ENCODE assay signal across 8 cellular contexts in the genomic region with DNA sequence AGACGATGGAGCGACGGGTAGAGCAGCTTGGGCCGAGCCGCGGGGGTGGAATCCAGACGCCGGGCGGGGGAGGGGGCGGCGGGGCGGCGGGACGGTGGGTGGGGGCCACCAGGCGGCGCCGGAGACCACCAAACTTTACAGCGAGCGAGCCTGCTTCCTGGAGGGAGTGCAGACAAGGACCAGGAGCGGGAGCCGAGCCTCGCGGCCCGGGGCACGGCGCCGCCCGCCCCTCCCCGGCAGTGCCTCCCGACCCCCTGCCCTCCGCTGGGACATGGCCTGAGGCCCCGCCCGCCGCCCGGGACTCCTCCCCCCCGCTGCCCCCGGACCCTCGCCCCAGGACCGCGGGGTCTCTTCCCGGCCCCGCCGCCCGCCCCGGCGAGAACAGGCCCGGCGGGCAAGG. TPM values are rescaled to one million over a fixed set of nuclear protein-coding genes. Genes with fewer than 3 reads are reported as not detected.
DNase-seq lines count a peak whose midpoint lies in the region; ATAC-seq, FAIRE-seq and TF ChIP-seq lines count a peak whose summit lies in the region.
"Not testable (repeated sequence)": the region's sequence is repeated elsewhere in the genome, so short reads cannot be mapped to it uniquely, and the experiment has no call there.

No MANE protein-coding gene starts in this region.

- H3K4me3 Mint-ChIP-seq in astrocyte (ENCODE audit: unreplicated experiment): peak overlapping the region; percentile 96

- TF ChIP-seq POLR2A in GM18505 (IDR thresholded peaks at IDR 0.05; ENCODE audit: borderline replicate concordance, extremely low read depth, insufficient read depth, insufficient read length); testis (IDR thresholded peaks at IDR 0.05): not testable (repeated sequence)

- ATAC-seq in GM18505 (IDR thresholded peaks at IDR 0.05; ENCODE audit: unreplicated experiment): peak; percentile 15
- peak; percentile 17 for ATAC-seq in HG02642 (IDR thresholded peaks at IDR 0.05; ENCODE audit: poor library complexity, unreplicated experiment)
- peak; percentile 23 to 54 (median 38) for ATAC-seq in heart right ventricle

- H3K9me2 ChIP-seq in MM.1S (replicated peaks; ENCODE audit: insufficient read depth, low read length): not testable (repeated sequence)

- not testable (repeated sequence) for H3K9me3 Mint-ChIP-seq in astrocyte (ENCODE audit: unreplicated experiment)

- H3K4me3 ChIP-seq in MM.1S (ENCODE audit: low read length) (peak overlapping the region; percentile 66), WERI-Rb-1 (ENCODE audit: low read depth, low read length) (peak overlapping the region; percentile 45), astrocyte (ENCODE audit: insufficient read depth, low read depth, low read length) (peak overlapping the region; percentile 62), heart right ventricle (peak overlapping the region; percentile 29 to 87 (median 74)), osteoblast (ENCODE audit: insufficient read depth, low read length) (peak overlapping the region; percentile 76), testis (peak overlapping the region; percentile 74 to 75)

- H3K9me3 ChIP-seq in MM.1S (replicated peaks; ENCODE audit: insufficient read depth, low read length); WERI-Rb-1 (ENCODE audit: severe bottlenecking); astrocyte (ENCODE audit: insufficient read depth, low read depth, low read length); heart right ventricle; osteoblast (ENCODE audit: low read depth, low read length); testis: not testable (repeated sequence)

- WGBS in heart right ventricle, 2 donors: 0 to 1% methylated on average over 7 to 26 of the region's 48 CpGs
- 0 to 3% methylated on average over 2 to 13 of the region's 48 CpGs for WGBS in testis, 2 donors

- not testable (repeated sequence) for H2AFZ ChIP-seq in MM.1S (ENCODE audit: low read length); astrocyte (ENCODE audit: low read depth, low read length)
- peak overlapping the region; percentile 67 for H2AFZ ChIP-seq in osteoblast (ENCODE audit: low read length)

- H3K9ac ChIP-seq in MM.1S (ENCODE audit: low read length): peak overlapping the region; percentile 45; the same call in 1 of the 2 replicates
- H3K9ac ChIP-seq in astrocyte (ENCODE audit: low read length): peak overlapping the region; percentile 93

- not testable (repeated sequence) for H3K36me3 ChIP-seq in MM.1S (replicated peaks; ENCODE audit: insufficient read depth, low read length); astrocyte (ENCODE audit: insufficient read depth, low read length); testis (ENCODE audit: low read depth, missing control alignments)
- H3K36me3 ChIP-seq in WERI-Rb-1 (peaks cover 33% of the 10 kb centered on the region), heart right ventricle (peaks cover 0 to 37% (median 0%) of the 10 kb centered on the region in 9 donors), osteoblast (ENCODE audit: insufficient read depth, low read length) (peaks cover 27% of the 10 kb centered on the region)

- H3F3A ChIP-seq in MM.1S (ENCODE audit: insufficient read depth, low read length): not testable (repeated sequence)

- H3K27me3 ChIP-seq in MM.1S (replicated peaks; ENCODE audit: insufficient read depth, low read length); WERI-Rb-1 (ENCODE audit: insufficient read depth, low read depth, severe bottlenecking); astrocyte (ENCODE audit: insufficient read depth, low read length); heart right ventricle; osteoblast (ENCODE audit: insufficient read depth, low read length); testis: not testable (repeated sequence)

- not testable (repeated sequence) for TF ChIP-seq CTCF in MM.1S (IDR thresholded peaks at IDR 0.05; ENCODE audit: low read length); WERI-Rb-1 (IDR thresholded peaks at IDR 0.05; ENCODE audit: low read depth, low read length); astrocyte (IDR thresholded peaks at IDR 0.05; ENCODE audit: insufficient read depth, low read depth, low read length); osteoblast (IDR thresholded peaks at IDR 0.05; ENCODE audit: extremely low read depth, low read depth, low read length)
- TF ChIP-seq CTCF in heart right ventricle (IDR thresholded peaks at IDR 0.05): peak in 8 of 9 donors; percentile 12 to 56 (median 42)
- TF ChIP-seq CTCF in testis (IDR thresholded peaks at IDR 0.05): peak in 1 of 3 experiments; percentile 34

- not testable (repeated sequence) for H3K36me3 Mint-ChIP-seq in astrocyte (ENCODE audit: low read depth, unreplicated experiment)

- DNase-seq in MM.1S; astrocyte (ENCODE audit: low read depth); osteoblast (ENCODE audit: insufficient read length, low spot score, missing footprints): not testable (repeated sequence)
- DNase-seq in WERI-Rb-1 (peak; percentile 57), heart right ventricle (peak; percentile 64), testis (peak; percentile 65)

- H3K79me2 ChIP-seq in MM.1S (ENCODE audit: low read length) (peaks cover 48% of the 10 kb centered on the region), astrocyte (ENCODE audit: insufficient read depth, low read length) (peaks cover 65% of the 10 kb centered on the region), osteoblast (ENCODE audit: insufficient read depth, low read length) (peaks cover 58% of the 10 kb centered on the region)

- H3K4me1 ChIP-seq in MM.1S (ENCODE audit: low read length) (peaks cover 15% of the 10 kb centered on the region), astrocyte (ENCODE audit: insufficient read depth, low read length) (peaks cover 21% of the 10 kb centered on the region), heart right ventricle (peaks cover 5 to 58% (median 45%) of the 10 kb centered on the region in 9 donors), osteoblast (ENCODE audit: insufficient read depth, low read length) (peaks cover 21% of the 10 kb centered on the region), testis (peaks cover 45% of the 10 kb centered on the region)

- intact Hi-C loops in heart right ventricle (cut with DNase I): loop anchor here in 5 of 10 donors (10.0 kb wide), 3 partner anchors 139 to 259 kb away; a partner anchor contains a TSS
- intact Hi-C loops in testis (cut with DNase I; ENCODE audit: low total_unique reads): not testable (repeated sequence)

- FAIRE-seq in astrocyte (lab: Jason Lieb, UNC): not testable (repeated sequence)

- H3K27ac Mint-ChIP-seq in astrocyte (ENCODE audit: unreplicated experiment): peak overlapping the region; percentile 79

- H3K4me2 ChIP-seq in MM.1S (ENCODE audit: low read depth, low read length) (peak overlapping the region; percentile 80; the same call in 1 of the 2 replicates), astrocyte (ENCODE audit: low read length) (peak overlapping the region; percentile 93), osteoblast (ENCODE audit: insufficient read depth, low read length) (peak overlapping the region; percentile 92)

- H4K20me1 ChIP-seq in MM.1S (ENCODE audit: insufficient read depth, low read length): not testable (repeated sequence)
- H4K20me1 ChIP-seq in astrocyte (ENCODE audit: insufficient read depth, low read length) (peaks cover 44% of the 10 kb centered on the region), osteoblast (ENCODE audit: insufficient read depth, low read length) (peaks cover 25% of the 10 kb centered on the region)

- H3K4me1 Mint-ChIP-seq in astrocyte (ENCODE audit: low read depth, unreplicated experiment): peaks cover 11% of the 10 kb centered on the region

- H3K27ac ChIP-seq in MM.1S (ENCODE audit: low read length); WERI-Rb-1: not testable (repeated sequence)
- H3K27ac ChIP-seq in astrocyte (ENCODE audit: low read depth, low read length) (peak overlapping the region; percentile 78), heart right ventricle (peak overlapping the region; percentile 43 to 94 (median 92)), osteoblast (ENCODE audit: low read depth, low read length) (peak overlapping the region; percentile 96), testis (peak overlapping the region; percentile 65 to 93)

- H3K27me3 Mint-ChIP-seq in astrocyte (ENCODE audit: low read depth, unreplicated experiment): not testable (repeated sequence)

RNA-seq across cellular contexts. Expression of a gene that starts 0.4 kb away (rescaled TPM):
- total RNA-seq in astrocyte (30.5 and 32.2 TPM in 2 replicates), heart right ventricle (10 to 100 TPM in 8 of 10 donors, 1 to 10 TPM in 2; 8.2 to 13.2 (median 10.4) TPM), osteoblast (15.0 and 15.6 TPM in 2 replicates), testis (10 to 100 TPM; 34.1 to 35.8 TPM)
- polyA plus RNA-seq in heart right ventricle (1 to 10 TPM; 6.6 to 7.1 TPM), testis (ENCODE audit: insufficient read depth, low read depth, low replicate concordance) (31.5 TPM)

RNA-seq across cellular contexts. Expression of a gene that starts 27.4 kb away (rescaled TPM):
- total RNA-seq in astrocyte (35.8 and 37.7 TPM in 2 replicates), heart right ventricle (10 to 100 TPM; 19.0 to 26.4 (median 20.7) TPM), osteoblast (13.0 and 15.9 TPM in 2 replicates), testis (10 to 100 TPM; 49.1 to 75.4 TPM)
- polyA plus RNA-seq in heart right ventricle (10 to 100 TPM in 1 of 2 donors, 1 to 10 TPM in 1; 7.5 to 13.3 TPM), testis (ENCODE audit: insufficient read depth, low read depth, low replicate concordance) (160 TPM)
